ENCODE assay signal across 10 cellular contexts in genomic region chr6:33053230-33053629, GRCh38.
"Had no signal": no experiment of that assay in that cellular context is flagged by ENCODE, and none has a peak within 500 bp of the region (broad histone marks: within the 10 kb centered on the region; RNA-seq: fewer than 3 reads in every experiment).

No MANE protein-coding gene starts in this region.

- H3K9me3 ChIP-seq: uterus had no signal

- H3K4me3 ChIP-seq: uterus had no signal

- ATAC-seq: left colon had no signal

- H3K36me3 ChIP-seq: uterus had no signal

- H3K9me3 Mint-ChIP-seq: immature natural killer cell had no signal

- H3K27ac Mint-ChIP-seq: dendritic cell treated with granulocyte-macrophage colony-stimulating factor and Interleukin-4, amounts not matched to agents 40 ng/mL and 50 ng/mL, for 4 days; endodermal cell; immature natural killer cell; nephron progenitor cell had no signal

- H3K27ac ChIP-seq: uterus had no signal

- H3K36me3 Mint-ChIP-seq: immature natural killer cell had no signal

- H3K27me3 Mint-ChIP-seq: dendritic cell treated with granulocyte-macrophage colony-stimulating factor and Interleukin-4, amounts not matched to agents 40 ng/mL and 50 ng/mL, for 4 days had no signal

- H3K27me3 ChIP-seq: uterus had no signal

- DNase-seq: activated CD4-positive, alpha-beta T cell treated with anti-CD3 and anti-CD28 coated beads for 48 hours; activated naive CD4-positive, alpha-beta T cell treated with Interleukin-2 at 50 U/mL for 16 hours; endodermal cell; immature natural killer cell; left colon; mesenchymal stem cell; nephron progenitor cell; T1000; uterus had no signal

- H3K4me1 ChIP-seq: uterus had no signal

- H3K4me3 Mint-ChIP-seq: dendritic cell treated with granulocyte-macrophage colony-stimulating factor and Interleukin-4, amounts not matched to agents 40 ng/mL and 50 ng/mL, for 4 days; endodermal cell; immature natural killer cell; nephron progenitor cell had no signal
